1 cellular context compared by ENCODE assay signal in the genomic region with DNA sequence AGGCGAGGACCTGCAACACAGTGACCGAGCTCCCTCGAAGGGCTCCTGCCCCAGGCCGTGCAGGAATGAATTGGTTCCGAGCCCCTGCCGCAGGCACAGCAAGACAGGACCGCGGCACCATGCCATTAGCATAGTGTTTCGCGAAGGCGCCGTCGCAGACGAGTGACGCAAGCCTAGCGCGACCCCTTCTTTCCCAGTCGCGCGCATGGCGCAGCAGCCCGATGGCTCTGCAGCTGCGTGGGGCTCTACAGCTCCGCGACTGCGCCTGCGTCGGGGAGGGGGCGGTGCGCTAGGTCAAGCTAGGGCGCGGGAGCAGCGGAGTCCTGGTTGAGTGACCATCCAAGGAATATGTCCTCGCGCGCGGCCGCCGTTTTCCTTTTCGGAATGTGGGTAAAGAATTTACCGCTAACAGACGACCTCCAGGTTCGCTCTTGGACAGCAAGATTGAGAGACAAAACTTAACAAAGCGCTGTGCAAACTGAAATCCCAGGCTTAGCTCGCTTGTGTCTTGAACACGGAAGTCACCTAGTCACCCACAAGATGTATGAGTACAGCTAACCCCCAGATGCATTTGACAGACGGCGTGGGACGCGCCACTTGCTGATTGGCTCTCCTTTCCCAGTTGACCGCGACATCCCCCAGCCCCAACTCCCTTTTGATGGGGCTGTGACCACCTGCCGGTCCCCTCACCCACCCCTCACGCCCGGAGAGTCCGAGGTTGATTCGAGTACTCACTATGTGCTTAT.
A peak's percentile ranks its signal among the peaks of the same experiment; 100 is the strongest.
TF ChIP-seq lines count a peak whose summit lies in the region.

A gene (minus strand): TSS at position 164 of the 746 bp plus-strand sequence. CDS start 32 bp downstream, at position 132.

TF ChIP-seq in GM12878, 131 proteins besides CTCF, POLR2A, EP300 and RAD21 (continued from another document and continues in another):
- TF ChIP-seq, protein P1, sequence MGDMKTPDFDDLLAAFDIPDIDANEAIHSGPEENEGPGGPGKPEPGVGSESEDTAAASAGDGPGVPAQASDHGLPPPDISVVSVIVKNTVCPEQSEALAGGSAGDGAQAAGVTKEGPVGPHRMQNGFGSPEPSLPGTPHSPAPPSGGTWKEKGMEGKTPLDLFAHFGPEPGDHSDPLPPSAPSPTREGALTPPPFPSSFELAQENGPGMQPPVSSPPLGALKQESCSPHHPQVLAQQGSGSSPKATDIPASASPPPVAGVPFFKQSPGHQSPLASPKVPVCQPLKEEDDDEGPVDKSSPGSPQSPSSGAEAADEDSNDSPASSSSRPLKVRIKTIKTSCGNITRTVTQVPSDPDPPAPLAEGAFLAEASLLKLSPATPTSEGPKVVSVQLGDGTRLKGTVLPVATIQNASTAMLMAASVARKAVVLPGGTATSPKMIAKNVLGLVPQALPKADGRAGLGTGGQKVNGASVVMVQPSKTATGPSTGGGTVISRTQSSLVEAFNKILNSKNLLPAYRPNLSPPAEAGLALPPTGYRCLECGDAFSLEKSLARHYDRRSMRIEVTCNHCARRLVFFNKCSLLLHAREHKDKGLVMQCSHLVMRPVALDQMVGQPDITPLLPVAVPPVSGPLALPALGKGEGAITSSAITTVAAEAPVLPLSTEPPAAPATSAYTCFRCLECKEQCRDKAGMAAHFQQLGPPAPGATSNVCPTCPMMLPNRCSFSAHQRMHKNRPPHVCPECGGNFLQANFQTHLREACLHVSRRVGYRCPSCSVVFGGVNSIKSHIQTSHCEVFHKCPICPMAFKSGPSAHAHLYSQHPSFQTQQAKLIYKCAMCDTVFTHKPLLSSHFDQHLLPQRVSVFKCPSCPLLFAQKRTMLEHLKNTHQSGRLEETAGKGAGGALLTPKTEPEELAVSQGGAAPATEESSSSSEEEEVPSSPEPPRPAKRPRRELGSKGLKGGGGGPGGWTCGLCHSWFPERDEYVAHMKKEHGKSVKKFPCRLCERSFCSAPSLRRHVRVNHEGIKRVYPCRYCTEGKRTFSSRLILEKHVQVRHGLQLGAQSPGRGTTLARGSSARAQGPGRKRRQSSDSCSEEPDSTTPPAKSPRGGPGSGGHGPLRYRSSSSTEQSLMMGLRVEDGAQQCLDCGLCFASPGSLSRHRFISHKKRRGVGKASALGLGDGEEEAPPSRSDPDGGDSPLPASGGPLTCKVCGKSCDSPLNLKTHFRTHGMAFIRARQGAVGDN (IDR thresholded peaks at IDR 0.05) = peak; percentile 61
- TF ChIP-seq IRF4 (IDR thresholded peaks at IDR 0.05; ENCODE audit: low read depth, low read length) = peak; percentile 76
- TF ChIP-seq NR2F1 (conservative IDR thresholded peaks at IDR 0.05) = peak; percentile 97
- TF ChIP-seq, protein P2, sequence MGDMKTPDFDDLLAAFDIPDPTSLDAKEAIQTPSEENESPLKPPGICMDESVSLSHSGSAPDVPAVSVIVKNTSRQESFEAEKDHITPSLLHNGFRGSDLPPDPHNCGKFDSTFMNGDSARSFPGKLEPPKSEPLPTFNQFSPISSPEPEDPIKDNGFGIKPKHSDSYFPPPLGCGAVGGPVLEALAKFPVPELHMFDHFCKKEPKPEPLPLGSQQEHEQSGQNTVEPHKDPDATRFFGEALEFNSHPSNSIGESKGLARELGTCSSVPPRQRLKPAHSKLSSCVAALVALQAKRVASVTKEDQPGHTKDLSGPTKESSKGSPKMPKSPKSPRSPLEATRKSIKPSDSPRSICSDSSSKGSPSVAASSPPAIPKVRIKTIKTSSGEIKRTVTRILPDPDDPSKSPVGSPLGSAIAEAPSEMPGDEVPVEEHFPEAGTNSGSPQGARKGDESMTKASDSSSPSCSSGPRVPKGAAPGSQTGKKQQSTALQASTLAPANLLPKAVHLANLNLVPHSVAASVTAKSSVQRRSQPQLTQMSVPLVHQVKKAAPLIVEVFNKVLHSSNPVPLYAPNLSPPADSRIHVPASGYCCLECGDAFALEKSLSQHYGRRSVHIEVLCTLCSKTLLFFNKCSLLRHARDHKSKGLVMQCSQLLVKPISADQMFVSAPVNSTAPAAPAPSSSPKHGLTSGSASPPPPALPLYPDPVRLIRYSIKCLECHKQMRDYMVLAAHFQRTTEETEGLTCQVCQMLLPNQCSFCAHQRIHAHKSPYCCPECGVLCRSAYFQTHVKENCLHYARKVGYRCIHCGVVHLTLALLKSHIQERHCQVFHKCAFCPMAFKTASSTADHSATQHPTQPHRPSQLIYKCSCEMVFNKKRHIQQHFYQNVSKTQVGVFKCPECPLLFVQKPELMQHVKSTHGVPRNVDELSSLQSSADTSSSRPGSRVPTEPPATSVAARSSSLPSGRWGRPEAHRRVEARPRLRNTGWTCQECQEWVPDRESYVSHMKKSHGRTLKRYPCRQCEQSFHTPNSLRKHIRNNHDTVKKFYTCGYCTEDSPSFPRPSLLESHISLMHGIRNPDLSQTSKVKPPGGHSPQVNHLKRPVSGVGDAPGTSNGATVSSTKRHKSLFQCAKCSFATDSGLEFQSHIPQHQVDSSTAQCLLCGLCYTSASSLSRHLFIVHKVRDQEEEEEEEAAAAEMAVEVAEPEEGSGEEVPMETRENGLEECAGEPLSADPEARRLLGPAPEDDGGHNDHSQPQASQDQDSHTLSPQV (IDR thresholded peaks at IDR 0.05) = no peak
- TF ChIP-seq NRF1 (conservative IDR thresholded peaks at IDR 0.05; ENCODE audit: low read depth, low read length) = peak; percentile 92
- TF ChIP-seq ETV6 (conservative IDR thresholded peaks at IDR 0.05 in 1 of 2, IDR thresholded peaks at IDR 0.05 in 1 of 2; ENCODE audit: borderline replicate concordance in 1 of 2, low read depth in 1 of 2) = 0 out of 4 replicates have a peak, but pooled peaks of 1 of the 2 experiments have one; percentile 37
- TF ChIP-seq MEF2A (IDR thresholded peaks at IDR 0.05; ENCODE audit: insufficient read depth, low read depth, low read length) = peak; percentile 52; the same call in 1 of the 2 replicates
- TF ChIP-seq MYC (IDR thresholded peaks at IDR 0.05; ENCODE audit: insufficient read depth, insufficient read length, insufficient replicate concordance, low read length, severe bottlenecking) = peak; percentile 77
- peak; percentile 76; the same call in 1 of the 2 replicates for TF ChIP-seq STAT1 (conservative IDR thresholded peaks at IDR 0.05)
- 0 out of 2 replicates have a peak, but pooled peaks have one; percentile 44 for TF ChIP-seq BRCA1 (IDR thresholded peaks at IDR 0.05; ENCODE audit: low read depth, low read length)
- TF ChIP-seq, protein P3, sequence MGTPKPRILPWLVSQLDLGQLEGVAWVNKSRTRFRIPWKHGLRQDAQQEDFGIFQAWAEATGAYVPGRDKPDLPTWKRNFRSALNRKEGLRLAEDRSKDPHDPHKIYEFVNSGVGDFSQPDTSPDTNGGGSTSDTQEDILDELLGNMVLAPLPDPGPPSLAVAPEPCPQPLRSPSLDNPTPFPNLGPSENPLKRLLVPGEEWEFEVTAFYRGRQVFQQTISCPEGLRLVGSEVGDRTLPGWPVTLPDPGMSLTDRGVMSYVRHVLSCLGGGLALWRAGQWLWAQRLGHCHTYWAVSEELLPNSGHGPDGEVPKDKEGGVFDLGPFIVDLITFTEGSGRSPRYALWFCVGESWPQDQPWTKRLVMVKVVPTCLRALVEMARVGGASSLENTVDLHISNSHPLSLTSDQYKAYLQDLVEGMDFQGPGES (IDR thresholded peaks at IDR 0.05) = 0 out of 2 replicates have a peak, but pooled peaks have one; percentile 4
- no peak; the same call in 1 of the 2 replicates for TF ChIP-seq LARP7 (IDR thresholded peaks at IDR 0.05)
- TF ChIP-seq SRF (IDR thresholded peaks at IDR 0.05; ENCODE audit: low read depth in 2 of 2, low read length in 2 of 2) = peak; percentile 84 to 97
- peak; percentile 54 for TF ChIP-seq RUNX3 (IDR thresholded peaks at IDR 0.05; ENCODE audit: low read length)
- peak; percentile 94; the same call in 1 of the 2 replicates for TF ChIP-seq ZNF207 (IDR thresholded peaks at IDR 0.05; ENCODE audit: borderline replicate concordance)
- TF ChIP-seq MEF2B (IDR thresholded peaks at IDR 0.05; ENCODE audit: partially characterized antibody, poor library complexity, severe bottlenecking) = no peak
- TF ChIP-seq, protein P4, sequence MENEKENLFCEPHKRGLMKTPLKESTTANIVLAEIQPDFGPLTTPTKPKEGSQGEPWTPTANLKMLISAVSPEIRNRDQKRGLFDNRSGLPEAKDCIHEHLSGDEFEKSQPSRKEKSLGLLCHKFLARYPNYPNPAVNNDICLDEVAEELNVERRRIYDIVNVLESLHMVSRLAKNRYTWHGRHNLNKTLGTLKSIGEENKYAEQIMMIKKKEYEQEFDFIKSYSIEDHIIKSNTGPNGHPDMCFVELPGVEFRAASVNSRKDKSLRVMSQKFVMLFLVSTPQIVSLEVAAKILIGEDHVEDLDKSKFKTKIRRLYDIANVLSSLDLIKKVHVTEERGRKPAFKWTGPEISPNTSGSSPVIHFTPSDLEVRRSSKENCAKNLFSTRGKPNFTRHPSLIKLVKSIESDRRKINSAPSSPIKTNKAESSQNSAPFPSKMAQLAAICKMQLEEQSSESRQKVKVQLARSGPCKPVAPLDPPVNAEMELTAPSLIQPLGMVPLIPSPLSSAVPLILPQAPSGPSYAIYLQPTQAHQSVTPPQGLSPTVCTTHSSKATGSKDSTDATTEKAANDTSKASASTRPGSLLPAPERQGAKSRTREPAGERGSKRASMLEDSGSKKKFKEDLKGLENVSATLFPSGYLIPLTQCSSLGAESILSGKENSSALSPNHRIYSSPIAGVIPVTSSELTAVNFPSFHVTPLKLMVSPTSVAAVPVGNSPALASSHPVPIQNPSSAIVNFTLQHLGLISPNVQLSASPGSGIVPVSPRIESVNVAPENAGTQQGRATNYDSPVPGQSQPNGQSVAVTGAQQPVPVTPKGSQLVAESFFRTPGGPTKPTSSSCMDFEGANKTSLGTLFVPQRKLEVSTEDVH (IDR thresholded peaks at IDR 0.05; ENCODE audit: low read depth, partially characterized antibody) = peak; percentile 45
- peak; percentile 97 for TF ChIP-seq MXI1 (IDR thresholded peaks at IDR 0.05; ENCODE audit: low read depth, low read length)
- peak; percentile 77; the same call in 1 of the 2 replicates for TF ChIP-seq POLR2AphosphoS2 (IDR thresholded peaks at IDR 0.05; ENCODE audit: low read depth, low read length)
- peak; percentile 51; the same call in 1 of the 2 replicates for TF ChIP-seq SMARCA5 (IDR thresholded peaks at IDR 0.05)
- TF ChIP-seq YY1 (IDR thresholded peaks at IDR 0.05; ENCODE audit: low read depth, low read length) = peak; percentile 96
- TF ChIP-seq MYB (IDR thresholded peaks at IDR 0.05; ENCODE audit: borderline replicate concordance, low read depth, low read length) = no peak
- peak; percentile 97 for TF ChIP-seq IKZF1 (conservative IDR thresholded peaks at IDR 0.05)
- TF ChIP-seq RELA (IDR thresholded peaks at IDR 0.05; ENCODE audit: borderline replicate concordance, partially characterized antibody) = peak; percentile 95
- TF ChIP-seq, protein P5, sequence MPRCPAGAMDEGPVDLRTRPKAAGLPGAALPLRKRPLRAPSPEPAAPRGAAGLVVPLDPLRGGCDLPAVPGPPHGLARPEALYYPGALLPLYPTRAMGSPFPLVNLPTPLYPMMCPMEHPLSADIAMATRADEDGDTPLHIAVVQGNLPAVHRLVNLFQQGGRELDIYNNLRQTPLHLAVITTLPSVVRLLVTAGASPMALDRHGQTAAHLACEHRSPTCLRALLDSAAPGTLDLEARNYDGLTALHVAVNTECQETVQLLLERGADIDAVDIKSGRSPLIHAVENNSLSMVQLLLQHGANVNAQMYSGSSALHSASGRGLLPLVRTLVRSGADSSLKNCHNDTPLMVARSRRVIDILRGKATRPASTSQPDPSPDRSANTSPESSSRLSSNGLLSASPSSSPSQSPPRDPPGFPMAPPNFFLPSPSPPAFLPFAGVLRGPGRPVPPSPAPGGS (IDR thresholded peaks at IDR 0.05; ENCODE audit: borderline replicate concordance, insufficient read depth, low read depth, low read length, poor library complexity, severe bottlenecking) = no peak
- no peak for TF ChIP-seq EZH2 (IDR thresholded peaks at IDR 0.05; ENCODE audit: borderline replicate concordance, control insufficient read depth, low read depth, low read length)
- TF ChIP-seq ESRRA (IDR thresholded peaks at IDR 0.05; ENCODE audit: low read length) = peak; percentile 89
- 0 out of 2 replicates have a peak, but pooled peaks have one; percentile 59 for TF ChIP-seq CBX5 (IDR thresholded peaks at IDR 0.05; ENCODE audit: low read depth)
- peak; percentile 92 for TF ChIP-seq HCFC1 (IDR thresholded peaks at IDR 0.05; ENCODE audit: low read length)
- peak; percentile 95 for TF ChIP-seq POLR2AphosphoS5 (IDR thresholded peaks at IDR 0.05; ENCODE audit: low read length)
- TF ChIP-seq, protein P6, sequence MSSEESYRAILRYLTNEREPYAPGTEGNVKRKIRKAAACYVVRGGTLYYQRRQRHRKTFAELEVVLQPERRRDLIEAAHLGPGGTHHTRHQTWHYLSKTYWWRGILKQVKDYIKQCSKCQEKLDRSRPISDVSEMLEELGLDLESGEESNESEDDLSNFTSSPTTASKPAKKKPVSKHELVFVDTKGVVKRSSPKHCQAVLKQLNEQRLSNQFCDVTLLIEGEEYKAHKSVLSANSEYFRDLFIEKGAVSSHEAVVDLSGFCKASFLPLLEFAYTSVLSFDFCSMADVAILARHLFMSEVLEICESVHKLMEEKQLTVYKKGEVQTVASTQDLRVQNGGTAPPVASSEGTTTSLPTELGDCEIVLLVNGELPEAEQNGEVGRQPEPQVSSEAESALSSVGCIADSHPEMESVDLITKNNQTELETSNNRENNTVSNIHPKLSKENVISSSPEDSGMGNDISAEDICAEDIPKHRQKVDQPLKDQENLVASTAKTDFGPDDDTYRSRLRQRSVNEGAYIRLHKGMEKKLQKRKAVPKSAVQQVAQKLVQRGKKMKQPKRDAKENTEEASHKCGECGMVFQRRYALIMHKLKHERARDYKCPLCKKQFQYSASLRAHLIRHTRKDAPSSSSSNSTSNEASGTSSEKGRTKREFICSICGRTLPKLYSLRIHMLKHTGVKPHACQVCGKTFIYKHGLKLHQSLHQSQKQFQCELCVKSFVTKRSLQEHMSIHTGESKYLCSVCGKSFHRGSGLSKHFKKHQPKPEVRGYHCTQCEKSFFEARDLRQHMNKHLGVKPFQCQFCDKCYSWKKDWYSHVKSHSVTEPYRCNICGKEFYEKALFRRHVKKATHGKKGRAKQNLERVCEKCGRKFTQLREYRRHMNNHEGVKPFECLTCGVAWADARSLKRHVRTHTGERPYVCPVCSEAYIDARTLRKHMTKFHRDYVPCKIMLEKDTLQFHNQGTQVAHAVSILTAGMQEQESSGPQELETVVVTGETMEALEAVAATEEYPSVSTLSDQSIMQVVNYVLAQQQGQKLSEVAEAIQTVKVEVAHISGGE (CRISPR knock-in tag; IDR thresholded peaks at IDR 0.05) = no peak
- TF ChIP-seq ATF7 (IDR thresholded peaks at IDR 0.05; ENCODE audit: low read depth) = peak; percentile 39; the same call in 1 of the 2 replicates
- TF ChIP-seq EED (IDR thresholded peaks at IDR 0.05; ENCODE audit: low read depth) = peak; percentile 13; the same call in 1 of the 2 replicates
- peak; percentile 47; the same call in 1 of the 2 replicates for TF ChIP-seq STAT3 (IDR thresholded peaks at IDR 0.05; ENCODE audit: low read depth, low read length)
- TF ChIP-seq SREBF2 (IDR thresholded peaks at IDR 0.05; ENCODE audit: low read length) = no peak
